In the genomic region with DNA sequence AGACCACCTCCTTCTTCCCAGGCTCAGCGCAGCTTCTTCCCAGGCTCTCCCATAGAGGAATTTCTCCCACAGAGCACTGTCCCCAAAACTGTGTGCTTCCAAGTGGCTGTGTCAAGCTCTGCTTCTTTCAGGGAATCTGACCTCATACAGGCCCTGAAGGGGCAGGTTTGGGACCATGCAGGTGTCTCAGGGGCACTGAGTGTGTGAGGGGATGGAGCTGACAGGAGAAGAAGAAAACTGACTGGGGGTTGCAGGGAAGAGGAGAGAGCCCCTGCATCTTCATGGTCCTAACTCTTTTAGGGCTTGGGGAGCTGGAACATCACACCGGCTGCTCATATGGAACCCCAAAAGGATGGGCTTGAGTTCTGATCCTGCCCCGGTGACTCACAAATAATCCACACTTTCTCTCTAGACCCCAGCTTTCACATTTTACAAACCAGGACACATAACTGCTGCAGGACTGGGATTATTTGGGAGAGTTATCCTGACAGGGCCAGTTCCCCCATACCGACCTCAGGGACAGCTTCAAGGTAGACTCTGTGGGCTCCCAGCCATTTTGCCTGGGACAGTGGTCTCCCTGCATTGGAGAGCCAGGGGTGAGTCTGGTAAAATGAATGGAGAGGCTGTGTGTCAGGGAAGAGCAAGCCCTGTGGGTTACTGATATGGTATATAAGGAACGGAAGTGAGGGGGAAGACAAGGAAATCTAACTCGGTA, we compare ENCODE assay signal across 21 cellular contexts.
"Had no signal": no experiment of that assay in that cellular context is flagged by ENCODE, and none has a peak within 500 bp of the region (broad histone marks: within the 10 kb centered on the region; RNA-seq: fewer than 3 reads in every experiment).

No MANE protein-coding gene starts in this region.

- DNase-seq: activated CD4-positive, alpha-beta T cell treated with anti-CD3 and anti-CD28 coated beads, Interleukin-2, amount 10 ng/mL, durations not matched to agents 24 days and 14 days; activated CD4-positive, CD25-positive, alpha-beta regulatory T cell; activated naive CD4-positive, alpha-beta T cell treated with Interleukin-2 at 50 U/mL for 16 hours; adrenal gland; cerebellar nuclear complex; cortex of kidney; effector CD4-positive, alpha-beta T cell; heart left ventricle; left ventricle myocardium superior; mucosa of descending colon; naive thymus-derived CD8-positive, alpha-beta T cell; sigmoid colon; stimulated activated CD4-positive, alpha-beta T cell treated with anti-CD3 and anti-CD28 coated beads, Interleukin-4, amount 100 ng/mL, for 4 hours; stimulated activated naive B cell treated with anti-CD40 and anti-IgM and Interleukin-4, amounts not matched to agents 10 μg/mL and 1 μg/mL and 100 μg/mL, for 72 hours; T-cell; T-helper 9 cell; thyroid gland had no signal

- ATAC-seq: esophagus mucosa; gastroesophageal sphincter; heart left ventricle; left ventricle myocardium superior; mucosa of descending colon; SK-N-SH treated with all-trans-retinoic acid at 6 μM for 48 hours; stimulated activated naive B cell treated with anti-CD40 and anti-IgM and Interleukin-4, amounts not matched to agents 10 μg/mL and 1 μg/mL and 100 μg/mL, for 72 hours had no signal

- H3K4me1 ChIP-seq: adrenal gland, gastroesophageal sphincter, thyroid gland had no signal

- H3K36me3 Mint-ChIP-seq: T-cell had no signal

- H3K27me3 ChIP-seq: adrenal gland, gastroesophageal sphincter, sigmoid colon, thyroid gland had no signal

- H3K4me3 ChIP-seq: adrenal gland, gastroesophageal sphincter, heart left ventricle, mucosa of descending colon, sigmoid colon, thyroid gland had no signal

- H3K4me3 Mint-ChIP-seq: activated CD4-positive, alpha-beta T cell treated with anti-CD3 and anti-CD28 coated beads, Interleukin-2, amount 10 ng/mL, durations not matched to agents 24 days and 14 days; activated T-helper 1 cell treated with anti-CD3 and anti-CD28 coated beads, Interleukin-12 subunit alpha, Interleukin-12 subunit beta, Interleukin-2, Interleukin-4 antibody, amounts not matched to agents 30 ng/mL and 10 ng/mL and 1 ng/mL, durations not matched to agents 14 hours and 24 hours and 36 hours; stimulated activated naive B cell treated with anti-CD40 and anti-IgM and Interleukin-4, amounts not matched to agents 10 μg/mL and 1 μg/mL and 100 μg/mL, for 72 hours had no signal

- H3K27ac Mint-ChIP-seq: activated CD4-positive, alpha-beta T cell treated with anti-CD3 and anti-CD28 coated beads, Interleukin-2, amount 10 ng/mL, durations not matched to agents 24 days and 14 days; activated T-helper 1 cell treated with anti-CD3 and anti-CD28 coated beads, Interleukin-12 subunit alpha, Interleukin-12 subunit beta, Interleukin-2, Interleukin-4 antibody, amounts not matched to agents 30 ng/mL and 10 ng/mL and 1 ng/mL, durations not matched to agents 14 hours and 24 hours and 36 hours; stimulated activated naive B cell treated with anti-CD40 and anti-IgM and Interleukin-4, amounts not matched to agents 10 μg/mL and 1 μg/mL and 100 μg/mL, for 72 hours; T-cell had no signal

- H3K9me3 ChIP-seq: adrenal gland, gastroesophageal sphincter, mucosa of descending colon, thyroid gland had no signal

- H3K27ac ChIP-seq: adrenal gland, gastroesophageal sphincter, heart left ventricle, sigmoid colon, thyroid gland had no signal

- H3K36me3 ChIP-seq: adrenal gland, gastroesophageal sphincter, heart left ventricle, sigmoid colon, thyroid gland had no signal
